In genomic region chr22:40748388-40748970, GRCh38 we compare ENCODE assay signal across 27 cellular contexts.
A peak's percentile ranks its signal among the peaks of the same experiment; 100 is the strongest.
DNase-seq lines count a peak whose midpoint lies in the region; ATAC-seq and TF ChIP-seq lines count a peak whose summit lies in the region.
"Had no signal": no experiment of that assay in that cellular context is flagged by ENCODE, and none has a peak within 500 bp of the region (broad histone marks: within the 10 kb centered on the region; RNA-seq: fewer than 3 reads in every experiment).

No MANE protein-coding gene starts in this region.

- H4K20me1 ChIP-seq in neural progenitor cell (ENCODE audit: low read depth) = no peaks in the 10 kb centered on the region

- no peaks in the 10 kb centered on the region for H3K27me3 ChIP-seq in neural progenitor cell
- H3K27me3 ChIP-seq: MG63, Peyer's patch had no signal

- peaks cover 2% of the 10 kb centered on the region for H3K36me3 Mint-ChIP-seq in neural progenitor cell
- H3K36me3 Mint-ChIP-seq: CD8-positive, alpha-beta T cell had no signal

- H3K4me3 ChIP-seq in neural progenitor cell = no peak overlapping the region
- H3K4me3 ChIP-seq: GM23248, HAP-1, MG63, Peyer's patch had no signal

- H3K9ac ChIP-seq in neural progenitor cell = no peak overlapping the region
- H3K9ac ChIP-seq: GM23248 had no signal

- no peaks in the 10 kb centered on the region for H3K9me3 ChIP-seq in neural progenitor cell (ENCODE audit: low read depth)
- H3K9me3 ChIP-seq: MG63, Peyer's patch had no signal

- no peaks in the 10 kb centered on the region for H3K36me3 ChIP-seq in neural progenitor cell
- H3K36me3 ChIP-seq: HAP-1, MG63, Peyer's patch had no signal

- DNase-seq in Caki2 (ENCODE audit: low read depth) = peak; percentile 68
- peak; percentile 13 for DNase-seq in NAMALWA (ENCODE audit: low spot score)
- peak; percentile 45 for DNase-seq in kidney tubule cell (ENCODE audit: low spot score)
- DNase-seq in neural progenitor cell (ENCODE audit: low spot score) = no peak
- no peak for DNase-seq in activated CD4-positive, alpha-beta T cell treated with anti-CD3 and anti-CD28 coated beads, Interleukin-2, amount 50 U/mL, for 1 hour
- no peak for DNase-seq in NCI-H1436 (lab: John Stamatoyannopoulos, UW)
- DNase-seq: Caco-2; CD8-positive, alpha-beta T cell; DMS 273 treated with DMSO at 0.1 percent for 48 hours; DMS79; GF-D8; GM23248; KG1; MG63; NCI-H1694; NCI-H2029 treated with DMSO at 0.1 percent for 48 hours; NCI-H2227 treated with DMSO at 0.1 percent for 48 hours; NCI-H69; OCI-M1; Peyer's patch; SHP77 treated with DMSO at 0.1 percent for 48 hours had no signal

- H3K27me3 Mint-ChIP-seq in neural progenitor cell (ENCODE audit: insufficient read depth, low read depth) = peaks cover 9% of the 10 kb centered on the region
- H3K27me3 Mint-ChIP-seq: B cell had no signal

- in situ Hi-C loops in Caki2 (cut with HindIII; ENCODE audit: low pct_unique_long_range_greater_than_20kb, low sequenced_read_pairs) = no loop called here

- TF ChIP-seq CTCF in neural progenitor cell (IDR thresholded peaks at IDR 0.05) = no peak

- no peak for ATAC-seq in HG02798 (IDR thresholded peaks at IDR 0.05; ENCODE audit: poor library complexity, unreplicated experiment)
- ATAC-seq in activated CD4-positive, CD25-positive, alpha-beta regulatory T cell treated with anti-CD3 and anti-CD28 coated beads, Interleukin-2, amount 50 U/mL, for 24 hours = no peak
- ATAC-seq: CD8-positive, alpha-beta T cell had no signal

- peaks cover 31% of the 10 kb centered on the region for H3K4me1 Mint-ChIP-seq in neural progenitor cell
- H3K4me1 Mint-ChIP-seq: B cell had no signal

- H3K4me2 ChIP-seq in neural progenitor cell = no peak overlapping the region

- no peaks in the 10 kb centered on the region for H3F3A ChIP-seq in neural progenitor cell (ENCODE audit: low read depth)

- H3K27ac ChIP-seq in neural progenitor cell = no peak overlapping the region
- H3K27ac ChIP-seq: 22Rv1, C4-2B, GM23248, Peyer's patch had no signal

- H3K4me1 ChIP-seq in neural progenitor cell = peaks cover 18% of the 10 kb centered on the region
- H3K4me1 ChIP-seq: Caco-2, Peyer's patch had no signal

- H3K27ac Mint-ChIP-seq in neural progenitor cell = no peak overlapping the region
- H3K27ac Mint-ChIP-seq: B cell; CD8-positive, alpha-beta T cell had no signal

- H3K4me3 Mint-ChIP-seq in neural progenitor cell = peak overlapping the region; percentile 58
- H3K4me3 Mint-ChIP-seq: B cell; CD8-positive, alpha-beta T cell had no signal

- H3K9me3 Mint-ChIP-seq in neural progenitor cell = peaks cover 13% of the 10 kb centered on the region
- H3K9me3 Mint-ChIP-seq: CD8-positive, alpha-beta T cell had no signal

- no peaks in the 10 kb centered on the region for H3K79me2 ChIP-seq in neural progenitor cell (ENCODE audit: low read depth)

- H2AFZ ChIP-seq in neural progenitor cell (replicated peaks) = no peak overlapping the region
- H2AFZ ChIP-seq: GM23248 had no signal

Comparison
In these comparisons a context has a peak if more than half of its experiments do, and no peak if none do; other contexts are left out.
1. DNase-seq: peak in Caki2 (single experiment), NAMALWA (single experiment) and kidney tubule cell (single experiment); none in neural progenitor cell (single experiment), activated CD4-positive, alpha-beta T cell treated with anti-CD3 and anti-CD28 coated beads, Interleukin-2, amount 50 U/mL, for 1 hour (single experiment) and NCI-H1436 (single experiment).